In the genomic region with DNA sequence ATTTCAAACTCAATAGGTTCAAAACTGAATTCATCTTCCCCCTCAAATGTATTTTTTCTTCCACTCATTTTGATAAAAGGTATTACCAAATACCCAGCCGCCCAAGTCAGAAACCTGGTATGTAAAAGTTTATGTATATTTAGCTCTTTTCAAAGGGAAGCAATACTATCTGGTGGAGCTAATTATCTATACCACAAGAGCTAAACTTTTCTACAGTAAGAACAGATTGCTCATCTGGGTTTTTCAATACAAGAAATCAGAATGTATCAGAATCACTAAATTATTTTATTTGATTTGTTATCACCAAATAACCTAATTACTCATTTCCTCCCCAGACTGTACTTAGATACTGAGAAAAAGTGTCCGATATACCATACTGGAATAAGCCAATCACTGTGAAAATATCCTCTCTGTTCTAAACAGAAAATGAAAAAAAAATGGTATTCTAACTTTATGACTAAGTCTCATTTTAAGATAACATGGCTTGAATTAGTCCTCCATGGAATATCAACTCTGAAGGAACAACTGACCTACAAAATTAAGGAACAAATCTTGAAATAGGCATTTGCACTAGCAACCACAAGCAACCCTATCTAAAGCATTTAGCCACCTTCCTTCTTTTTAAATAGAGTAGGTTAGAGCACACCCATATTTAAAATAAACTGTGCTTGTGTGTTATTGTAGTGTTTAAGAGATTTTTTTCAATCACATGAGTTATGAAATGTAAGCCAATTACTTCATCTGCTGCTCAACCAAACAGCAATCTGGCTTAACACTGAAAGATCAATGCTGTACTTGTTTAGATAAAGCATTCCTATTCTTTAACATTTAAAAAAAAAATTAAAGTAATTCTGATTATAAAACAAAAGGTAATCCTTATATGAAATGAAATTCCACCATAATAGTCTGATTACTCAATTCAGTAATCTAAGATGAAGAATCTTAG, we compare ENCODE assay signal across 16 cellular contexts. TPM values are rescaled to one million over a fixed set of nuclear protein-coding genes. Genes with fewer than 3 reads are reported as not detected.
DNase-seq lines count a peak whose midpoint lies in the region; ATAC-seq, FAIRE-seq and TF ChIP-seq lines count a peak whose summit lies in the region.
"Had no signal": no experiment of that assay in that cellular context is flagged by ENCODE, and none has a peak within 500 bp of the region (broad histone marks: within the 10 kb centered on the region; RNA-seq: fewer than 3 reads in every experiment).

No MANE protein-coding gene starts in this region.

- H3K4me3 Mint-ChIP-seq in osteocyte (ENCODE audit: unreplicated experiment) = no peak overlapping the region
- no peak overlapping the region for H3K4me3 Mint-ChIP-seq in progenitor cell of endocrine pancreas (ENCODE audit: low read depth)
- H3K4me3 Mint-ChIP-seq: GM23338 had no signal

- no peaks in the 10 kb centered on the region for H3K9me3 ChIP-seq in Panc1 (ENCODE audit: control insufficient read depth, insufficient read depth, low read depth, low read length)
- H3K9me3 ChIP-seq: SJSA1 had no signal

- no peak for TF ChIP-seq POLR2A in GM12892 (IDR thresholded peaks at IDR 0.05; ENCODE audit: low read depth, low read length)

- intact Hi-C loops in Panc1 (cut with micrococcal nuclease; ENCODE audit: unreplicated experiment) = no loop called here

- CTCF ChIA-PET in Panc1 (lab: Charles Lee) = no interaction called here

- in situ Hi-C loops in Panc1 (cut with HindIII; ENCODE audit: low pct_unique_long_range_greater_than_20kb, low sequenced_read_pairs) = no loop called here

- H3K9me3 Mint-ChIP-seq in osteocyte (ENCODE audit: unreplicated experiment) = no peaks in the 10 kb centered on the region
- no peaks in the 10 kb centered on the region for H3K9me3 Mint-ChIP-seq in progenitor cell of endocrine pancreas (ENCODE audit: low read depth)
- H3K9me3 Mint-ChIP-seq: GM23338 had no signal

- no peaks in the 10 kb centered on the region for H3K4me1 ChIP-seq in Panc1 (ENCODE audit: control insufficient read depth, insufficient read depth, low read length)
- H3K4me1 ChIP-seq: SJSA1 had no signal

- POLR2A ChIA-PET in Panc1 (lab: Charles Lee) = no interaction called here

- no peak overlapping the region for H3K27ac ChIP-seq in Panc1 (ENCODE audit: low read length)
- H3K27ac ChIP-seq: SJSA1 had no signal

- peaks cover 18% of the 10 kb centered on the region for H3K4me1 Mint-ChIP-seq in osteocyte (ENCODE audit: unreplicated experiment)
- peaks cover 4% of the 10 kb centered on the region for H3K4me1 Mint-ChIP-seq in progenitor cell of endocrine pancreas (ENCODE audit: low read depth)
- H3K4me1 Mint-ChIP-seq: GM23338 had no signal

- no peaks in the 10 kb centered on the region for H3K27me3 ChIP-seq in Panc1 (ENCODE audit: control insufficient read depth, insufficient read depth, low read length)
- H3K27me3 ChIP-seq: SJSA1 had no signal

- H3K27me3 Mint-ChIP-seq in osteocyte (ENCODE audit: unreplicated experiment) (no peaks in the 10 kb centered on the region), progenitor cell of endocrine pancreas (no peaks in the 10 kb centered on the region)

- H3K4me3 ChIP-seq in Panc1 (ENCODE audit: low read depth in 2 of 2, low read length in 2 of 2) = no peak overlapping the region
- H3K4me3 ChIP-seq in choroid plexus epithelial cell (ENCODE audit: low read depth, low read length) = no peak overlapping the region
- H3K4me3 ChIP-seq: GM23338, SJSA1 had no signal

- no peak for ATAC-seq in Panc1
- no peak for ATAC-seq in GM18511 (IDR thresholded peaks at IDR 0.05; ENCODE audit: unreplicated experiment)
- ATAC-seq in HG03159 (IDR thresholded peaks at IDR 0.05; ENCODE audit: unreplicated experiment) = no peak
- ATAC-seq: GM23338 had no signal

- BruUV-seq in Panc1 (replicated peaks; lab: Mats Ljungman, UMichigan) = TSS peak; percentile 18

- H3K36me3 ChIP-seq in Panc1 (ENCODE audit: control insufficient read depth, insufficient read depth, low read length) = peaks cover 39% of the 10 kb centered on the region

- peaks cover 51% of the 10 kb centered on the region for H3K36me3 Mint-ChIP-seq in osteocyte (ENCODE audit: unreplicated experiment)
- H3K36me3 Mint-ChIP-seq in progenitor cell of endocrine pancreas (ENCODE audit: insufficient read depth) = peaks cover 27% of the 10 kb centered on the region

- DNase-seq in GM12892 (ENCODE audit: insufficient read length) = no peak
- no peak for DNase-seq in Panc1 (ENCODE audit: low read depth, low spot score)
- DNase-seq in choroid plexus epithelial cell (ENCODE audit: low read depth) = peak; percentile 51
- no peak for DNase-seq in osteocyte (ENCODE audit: extremely low spot score, unreplicated experiment)
- no peak for DNase-seq in progenitor cell of endocrine pancreas (ENCODE audit: low spot score, unreplicated experiment)
- DNase-seq: C1 segment of cervical spinal cord, COR-L47, DMS153, KBM-7, NCI-H1092, NCI-H2227 treated with DMSO at 0.1 percent for 48 hours, NCI-H526 had no signal

- TF ChIP-seq CTCF in Panc1 (IDR thresholded peaks at IDR 0.05) (no peak), choroid plexus epithelial cell (conservative IDR thresholded peaks at IDR 0.05; ENCODE audit: low read depth, low read length) (no peak), osteocyte (IDR thresholded peaks at IDR 0.05) (no peak), progenitor cell of endocrine pancreas (IDR thresholded peaks at IDR 0.05; ENCODE audit: unreplicated experiment) (no peak)

- FAIRE-seq in GM12892 (lab: Jason Lieb, UNC) = peak; percentile 36

- H3K27ac Mint-ChIP-seq in osteocyte (ENCODE audit: unreplicated experiment) = peak overlapping the region; percentile 28
- no peak overlapping the region for H3K27ac Mint-ChIP-seq in progenitor cell of endocrine pancreas
- H3K27ac Mint-ChIP-seq: GM23338 had no signal

RNA-seq across cellular contexts. Expression of gene RDX, which starts 34.9 kb away (rescaled TPM):
- 47.9 TPM for polyA plus RNA-seq in GM12892 (2012; ENCODE audit: missing spikeins)
- total RNA-seq in Panc1 (2021; ENCODE audit: unreplicated experiment) = 200 TPM
- 109 TPM for polyA plus RNA-seq in Panc1 (2012; ENCODE audit: insufficient read length)
- total RNA-seq in osteocyte = 154 and 163 TPM in 2 replicates
- 89.6 and 92.8 TPM in 2 replicates for total RNA-seq in progenitor cell of endocrine pancreas
